In genomic region chr17:8209909-8210760, GRCh38 we compare ENCODE assay signal across 8 cellular contexts. TPM values are rescaled to one million over a fixed set of nuclear protein-coding genes. Genes with fewer than 3 reads are reported as not detected.
A peak's percentile ranks its signal among the peaks of the same experiment; 100 is the strongest.
DNase-seq lines count a peak whose midpoint lies in the region; ATAC-seq and TF ChIP-seq lines count a peak whose summit lies in the region.

AURKB (minus strand) TSS chr17:8210575; CDS start chr17:8210224, 351 bp downstream.

- H2BK5ac ChIP-seq in neuronal stem cell (ENCODE audit: low read length), result peak within 1 kb of the TSS; percentile 56

- H3K23ac ChIP-seq in neuronal stem cell (ENCODE audit: low read depth, low read length, poor library complexity), result peak within 1 kb of the TSS; percentile 75

- H3K4me3 ChIP-seq in H7 (ENCODE audit: insufficient read depth, low read depth, low read length) (peak within 1 kb of the TSS; percentile 95), neuronal stem cell (ENCODE audit: low read length in 2 of 2) (peak within 1 kb of the TSS; percentile 96 to 99), subcutaneous abdominal adipose tissue (ENCODE audit: low read depth in 1 of 5, low read length in 5 of 5) (peak within 1 kb of the TSS; percentile 62 to 76 (median 72))

- H3K9ac ChIP-seq in neuronal stem cell (ENCODE audit: low read depth, low read length, poor library complexity) (peak within 1 kb of the TSS; percentile 88), subcutaneous abdominal adipose tissue (ENCODE audit: low read length in 5 of 5) (peak within 1 kb of the TSS; percentile 59 to 95 (median 73))

- ATAC-seq in foreskin keratinocyte, result peak; percentile 90

- H3K9me3 ChIP-seq in neuronal stem cell (replicated peaks in 1 of 2; ENCODE audit: control insufficient read depth in 2 of 2, insufficient read depth in 1 of 2, low read depth in 1 of 2, low read length in 2 of 2), result no peaks in the 10 kb centered on the region
- peaks cover 0 to 2% (median 0%) of the 10 kb centered on the region in 5 donors for H3K9me3 ChIP-seq in subcutaneous abdominal adipose tissue (ENCODE audit: control insufficient read depth in 5 of 5, low read length in 5 of 5)

- WGBS in neuronal stem cell (ENCODE audit: extremely low coverage in 2 of 2, insufficient read length in 2 of 2, insufficient replicate concordance in 1 of 2), 2 donors, result no CpG with 5 or more reads among the region's 46 CpGs

- H3K79me1 ChIP-seq in neuronal stem cell (ENCODE audit: low read depth, low read length), result peaks cover 15% of the 10 kb centered on the region

- H4K8ac ChIP-seq in neuronal stem cell (ENCODE audit: low read depth, low read length), result no peak within 1 kb of the TSS

- no peak within 1 kb of the TSS for H4K91ac ChIP-seq in neuronal stem cell (ENCODE audit: low read depth, low read length, poor library complexity)

- H3K14ac ChIP-seq in neuronal stem cell (ENCODE audit: low read length), result peak within 1 kb of the TSS; percentile 73

- peak within 1 kb of the TSS; percentile 70 for H3K4ac ChIP-seq in neuronal stem cell (ENCODE audit: low read length)

- peak within 1 kb of the TSS; percentile 90 for H3K27ac ChIP-seq in foreskin keratinocyte
- peak within 1 kb of the TSS; percentile 74 for H3K27ac ChIP-seq in neuronal stem cell (replicated peaks; ENCODE audit: low read length)
- H3K27ac ChIP-seq in subcutaneous abdominal adipose tissue (ENCODE audit: low read depth, low read length), result peak within 1 kb of the TSS; percentile 78

- DNase-seq in ELR (ENCODE audit: low read depth), result peak; percentile 99
- peak; percentile 97 for DNase-seq in H7
- peak; percentile 98 for DNase-seq in M059J (ENCODE audit: low read depth)
- peak; percentile 89 for DNase-seq in SIG-M5 treated with dmso at 0.1 percent for 504 hours (lab: John Stamatoyannopoulos, UW; ENCODE audit: unreplicated experiment)
- peak; percentile 57 for DNase-seq in activated gamma-delta T cell (lab: John Stamatoyannopoulos, UW)
- DNase-seq in foreskin keratinocyte, result peak; percentile 87 to 94
- peak; percentile 94 for DNase-seq in neuronal stem cell (ENCODE audit: low spot score)

- H3K4me2 ChIP-seq in neuronal stem cell (ENCODE audit: insufficient read depth, low read length, poor library complexity, severe bottlenecking), result peak within 1 kb of the TSS; percentile 73

- H2BK15ac ChIP-seq in neuronal stem cell (ENCODE audit: low read length), result no peak within 1 kb of the TSS

- H2BK12ac ChIP-seq in neuronal stem cell (ENCODE audit: low read length), result no peak within 1 kb of the TSS

- peak within 1 kb of the TSS; percentile 96 for H2AFZ ChIP-seq in neuronal stem cell (ENCODE audit: low read length)

- no peak for TF ChIP-seq CTCF in foreskin keratinocyte (conservative IDR thresholded peaks at IDR 0.05)

- H3K27me3 ChIP-seq in H7 (ENCODE audit: control insufficient read depth, insufficient read depth, low read length), result no peaks in the 10 kb centered on the region
- H3K27me3 ChIP-seq in foreskin keratinocyte, result no peaks in the 10 kb centered on the region
- H3K27me3 ChIP-seq in neuronal stem cell (ENCODE audit: control insufficient read depth in 3 of 3, insufficient read depth in 3 of 3, low read depth in 1 of 3, low read length in 3 of 3), result no peaks in the 10 kb centered on the region
- peaks cover 0 to 3% (median 0%) of the 10 kb centered on the region in 5 donors for H3K27me3 ChIP-seq in subcutaneous abdominal adipose tissue (ENCODE audit: control insufficient read depth in 5 of 5, insufficient read depth in 4 of 5, low read length in 5 of 5)

- H3K18ac ChIP-seq in neuronal stem cell (ENCODE audit: low read length), result peak within 1 kb of the TSS; percentile 92

- H2BK120ac ChIP-seq in neuronal stem cell (ENCODE audit: low read depth, low read length), result no peak within 1 kb of the TSS

- H3K4me1 ChIP-seq in foreskin keratinocyte (peaks cover 3% of the 10 kb centered on the region), neuronal stem cell (ENCODE audit: control insufficient read depth in 2 of 2, insufficient read depth in 1 of 2, low read depth in 1 of 2, low read length in 2 of 2) (peaks cover 6 to 9% of the 10 kb centered on the region in 2 donors), subcutaneous abdominal adipose tissue (ENCODE audit: control insufficient read depth in 5 of 5, insufficient read depth in 5 of 5, low read length in 5 of 5) (peaks cover 6 to 16% (median 14%) of the 10 kb centered on the region in 5 donors)

- peaks cover 22% of the 10 kb centered on the region for H3K36me3 ChIP-seq in H7 (replicated peaks; ENCODE audit: control insufficient read depth, insufficient read depth, low read length)
- peaks cover 22 to 37% of the 10 kb centered on the region in 2 donors for H3K36me3 ChIP-seq in neuronal stem cell (replicated peaks in 1 of 2; ENCODE audit: control insufficient read depth in 2 of 2, insufficient read depth in 2 of 2, low read length in 2 of 2)
- no peaks in the 10 kb centered on the region for H3K36me3 ChIP-seq in subcutaneous abdominal adipose tissue (ENCODE audit: control insufficient read depth in 5 of 5, insufficient read depth in 5 of 5, low read length in 5 of 5)

- H2AK5ac ChIP-seq in neuronal stem cell (ENCODE audit: low read depth, low read length), result peak within 1 kb of the TSS; percentile 41

RNA-seq across cellular contexts. Expression of gene AURKB, which starts in this region (rescaled TPM):
- total RNA-seq in H7 (2014; rRNA removed; shearing (Covaris generic)), result 209 and 254 TPM in 2 replicates
- total RNA-seq in M059J (2014; rRNA removed; shearing (Covaris generic)), result 78.7 and 123 TPM in 2 replicates
- 78.7 and 102 TPM in 2 replicates for total RNA-seq in foreskin keratinocyte
- 96.4 and 131 TPM in 2 replicates for polyA plus RNA-seq in foreskin keratinocyte
- 213 TPM for polyA plus RNA-seq in neuronal stem cell (2013, experiment 1 of 2)
- 209 TPM for polyA plus RNA-seq in neuronal stem cell (2013, experiment 2 of 2)

Comparison
In these comparisons a context has a peak if more than half of its experiments do, and no peak if none do; other contexts are left out.
1. Peak in every context shown above with its lines: DNase-seq, ATAC-seq, H3K4me3 ChIP-seq and H3K27ac ChIP-seq.